Comparison of ENCODE assay signal across 9 cellular contexts in genomic region chr10:22683995-22684305, GRCh38. TPM values are rescaled to one million over a fixed set of nuclear protein-coding genes. Genes with fewer than 3 reads are reported as not detected.
A peak's percentile ranks its signal among the peaks of the same experiment; 100 is the strongest.
DNase-seq lines count a peak whose midpoint lies in the region; ATAC-seq and TF ChIP-seq lines count a peak whose summit lies in the region.
"Had no signal": no experiment of that assay in that cellular context is flagged by ENCODE, and none has a peak within 500 bp of the region (broad histone marks: within the 10 kb centered on the region; RNA-seq: fewer than 3 reads in every experiment).

No MANE protein-coding gene starts in this region.

- intact Hi-C loops in cardiac septum (cut with DNase I) = no loop called here

- H3K27me3 Mint-ChIP-seq in stimulated activated naive CD8-positive, alpha-beta T cell treated with anti-CD3 and anti-CD28 coated beads, Interleukin-15, Interleukin-2, amounts not matched to agents 100 ng/mL and 50 ng/mL, for 24 hours = no peaks in the 10 kb centered on the region
- H3K27me3 Mint-ChIP-seq in T-helper 2 cell treated with Interferon-gamma antibody and Interleukin-4, amounts not matched to agents 5 μg/mL and 100 μg/mL, for 36 hours (ENCODE audit: low read depth) = no peaks in the 10 kb centered on the region

- H3K36me3 Mint-ChIP-seq in stimulated activated naive CD8-positive, alpha-beta T cell treated with anti-CD3 and anti-CD28 coated beads, Interleukin-15, Interleukin-2, amounts not matched to agents 100 ng/mL and 50 ng/mL, for 24 hours (ENCODE audit: low read depth) = no peaks in the 10 kb centered on the region
- H3K36me3 Mint-ChIP-seq in T-helper 2 cell treated with Interferon-gamma antibody and Interleukin-4, amounts not matched to agents 5 μg/mL and 100 μg/mL, for 36 hours (ENCODE audit: low read depth) = peaks cover 6% of the 10 kb centered on the region

- DNase-seq in stimulated activated naive CD8-positive, alpha-beta T cell treated with anti-CD3 and anti-CD28 coated beads, Interleukin-15, Interleukin-2, amounts not matched to agents 100 U/mL and 50 U/mL, for 24 hours = no peak
- DNase-seq in T-helper 2 cell treated with Interferon-gamma antibody and Interleukin-4, amounts not matched to agents 5 μg/mL and 100 μg/mL, for 36 hours (ENCODE audit: low spot score) = no peak
- peak; percentile 17 for DNase-seq in hepatocyte (ENCODE audit: low spot score)
- no peak for DNase-seq in cardiac septum (ENCODE audit: low spot score)
- no peak for DNase-seq in activated effector memory CD4-positive, alpha-beta T cell treated with Interleukin-2 at 50 U/mL for 16 hours
- DNase-seq: NCI-H345 had no signal

- ATAC-seq in stimulated activated naive CD8-positive, alpha-beta T cell treated with anti-CD3 and anti-CD28 coated beads, Interleukin-15, Interleukin-2, amounts not matched to agents 100 U/mL and 50 U/mL, for 24 hours = no peak
- ATAC-seq in GM21423 (IDR thresholded peaks at IDR 0.05; ENCODE audit: unreplicated experiment) (no peak), HG03521 (IDR thresholded peaks at IDR 0.05; ENCODE audit: unreplicated experiment) (no peak)

- H3K27ac ChIP-seq in hepatocyte = peak overlapping the region; percentile 26

- H3K4me3 ChIP-seq in hepatocyte = no peak overlapping the region

- H3K79me2 ChIP-seq in hepatocyte = peaks cover 72% of the 10 kb centered on the region

- H3K9me3 Mint-ChIP-seq in stimulated activated naive CD8-positive, alpha-beta T cell treated with anti-CD3 and anti-CD28 coated beads, Interleukin-15, Interleukin-2, amounts not matched to agents 100 ng/mL and 50 ng/mL, for 24 hours = no peaks in the 10 kb centered on the region
- no peaks in the 10 kb centered on the region for H3K9me3 Mint-ChIP-seq in T-helper 2 cell treated with Interferon-gamma antibody and Interleukin-4, amounts not matched to agents 5 μg/mL and 100 μg/mL, for 36 hours

- H3K4me1 Mint-ChIP-seq in stimulated activated naive CD8-positive, alpha-beta T cell treated with anti-CD3 and anti-CD28 coated beads, Interleukin-15, Interleukin-2, amounts not matched to agents 100 ng/mL and 50 ng/mL, for 24 hours (ENCODE audit: low read depth) = peaks cover 94% of the 10 kb centered on the region
- peaks cover 79% of the 10 kb centered on the region for H3K4me1 Mint-ChIP-seq in T-helper 2 cell treated with Interferon-gamma antibody and Interleukin-4, amounts not matched to agents 5 μg/mL and 100 μg/mL, for 36 hours (ENCODE audit: low read depth)

- no peaks in the 10 kb centered on the region for H3K9me3 ChIP-seq in hepatocyte (ENCODE audit: low read depth)

- H3K36me3 ChIP-seq in hepatocyte (replicated peaks; ENCODE audit: insufficient read depth, low read depth) = no peaks in the 10 kb centered on the region

- no peak overlapping the region for H2AFZ ChIP-seq in hepatocyte

- H3K4me2 ChIP-seq in hepatocyte = peak overlapping the region; percentile 57

- no peak for TF ChIP-seq CTCF in hepatocyte (IDR thresholded peaks at IDR 0.05; ENCODE audit: poor library complexity)

- peak overlapping the region; percentile 97 for H3K27ac Mint-ChIP-seq in stimulated activated naive CD8-positive, alpha-beta T cell treated with anti-CD3 and anti-CD28 coated beads, Interleukin-15, Interleukin-2, amounts not matched to agents 100 ng/mL and 50 ng/mL, for 24 hours
- H3K27ac Mint-ChIP-seq in T-helper 2 cell treated with Interferon-gamma antibody and Interleukin-4, amounts not matched to agents 5 μg/mL and 100 μg/mL, for 36 hours = peak overlapping the region; percentile 98

- H3K27me3 ChIP-seq in hepatocyte = no peaks in the 10 kb centered on the region

- no peaks in the 10 kb centered on the region for H4K20me1 ChIP-seq in hepatocyte (ENCODE audit: insufficient read depth, poor library complexity, severe bottlenecking)

- 92% methylated on average over 1 of the region's 1 CpG for WGBS in hepatocyte (ENCODE audit: low lambda C conversion rate, missing lambda C conversion rate)

- H3K9me2 ChIP-seq in hepatocyte (replicated peaks; ENCODE audit: insufficient read depth) = no peaks in the 10 kb centered on the region

- peaks cover 24% of the 10 kb centered on the region for H3K4me1 ChIP-seq in hepatocyte (ENCODE audit: insufficient read depth)

- peak overlapping the region; percentile 81 for H3K4me3 Mint-ChIP-seq in stimulated activated naive CD8-positive, alpha-beta T cell treated with anti-CD3 and anti-CD28 coated beads, Interleukin-15, Interleukin-2, amounts not matched to agents 100 ng/mL and 50 ng/mL, for 24 hours
- H3K4me3 Mint-ChIP-seq in T-helper 2 cell treated with Interferon-gamma antibody and Interleukin-4, amounts not matched to agents 5 μg/mL and 100 μg/mL, for 36 hours = peak overlapping the region; percentile 82

RNA-seq across cellular contexts. Expression of gene PIP4K2A, which starts 30.4 kb away (rescaled TPM):
- 20.5 and 31.1 TPM in 2 replicates for total RNA-seq in hepatocyte
- 15.1 and 16.5 TPM in 2 replicates for polyA plus RNA-seq in hepatocyte
- 20.0 TPM for total RNA-seq in cardiac septum
